In genomic region chr1:42479621-42480020, GRCh38 we compare ENCODE assay signal across 12 cellular contexts. TPM values are rescaled to one million over a fixed set of nuclear protein-coding genes. Genes with fewer than 3 reads are reported as not detected.
DNase-seq lines count a peak whose midpoint lies in the region; ATAC-seq and TF ChIP-seq lines count a peak whose summit lies in the region.
"Had no signal": no experiment of that assay in that cellular context is flagged by ENCODE, and none has a peak within 500 bp of the region (broad histone marks: within the 10 kb centered on the region; RNA-seq: fewer than 3 reads in every experiment).

No MANE protein-coding gene starts in this region.

- no peaks in the 10 kb centered on the region for H3K36me3 ChIP-seq in colonic mucosa
- H3K36me3 ChIP-seq: right atrium auricular region had no signal

- intact Hi-C loops in colonic mucosa (cut with DNase I), result no loop called here

- no peak overlapping the region for H3K4me3 ChIP-seq in colonic mucosa
- H3K4me3 ChIP-seq: right atrium auricular region had no signal

- no peaks in the 10 kb centered on the region for H3K9me3 ChIP-seq in colonic mucosa
- H3K9me3 ChIP-seq: right atrium auricular region had no signal

- POLR2A ChIA-PET in HEK293T (lab: Yijun Ruan, JAX), result no interaction called here

- H3K27me3 ChIP-seq in colonic mucosa, result no peaks in the 10 kb centered on the region
- H3K27me3 ChIP-seq: right atrium auricular region had no signal

- CTCF ChIA-PET in HEK293T (lab: Yijun Ruan, JAX), result interaction anchor here (0.5 to 0.7 kb wide), 2 partner anchors 9 to 25 kb away, joined by 3 read pairs; no protein-coding TSS in a partner anchor

- no peak for TF ChIP-seq POLR2A in GM18505 (IDR thresholded peaks at IDR 0.05; ENCODE audit: borderline replicate concordance, extremely low read depth, insufficient read depth, insufficient read length)

- H3K27ac ChIP-seq in colonic mucosa, result no peak overlapping the region
- H3K27ac ChIP-seq: HL-60, right atrium auricular region had no signal

- no peak for TF ChIP-seq CTCF in colonic mucosa (IDR thresholded peaks at IDR 0.05)

- ATAC-seq in GM18505 (IDR thresholded peaks at IDR 0.05; ENCODE audit: unreplicated experiment), result no peak

- no peak overlapping the region for H3K9ac ChIP-seq in colonic mucosa (ENCODE audit: low read depth in 2 of 2, low read length in 2 of 2)

- no peaks in the 10 kb centered on the region for H3K4me1 ChIP-seq in colonic mucosa
- H3K4me1 ChIP-seq: right atrium auricular region had no signal

- peak; percentile 76 for DNase-seq in CD1c-positive myeloid dendritic cell (ENCODE audit: extremely low spot score)
- peak; percentile 27 for DNase-seq in HEK293T (ENCODE audit: extremely low spot score)
- DNase-seq in RKO (ENCODE audit: low spot score), result peak; percentile 80
- peak; percentile 22 for DNase-seq in iPS DF 4.7 (ENCODE audit: extremely low read depth, low spot score)
- DNase-seq in colonic mucosa, result no peak
- no peak for DNase-seq in activated CD4-positive, alpha-beta T cell treated with anti-CD3 and anti-CD28 coated beads, Interleukin-2, amount 50 U/mL, for 4 hours
- no peak for DNase-seq in NCI-H2196 treated with DMSO at 0.1 percent for 48 hours (lab: John Stamatoyannopoulos, UW; ENCODE audit: unreplicated experiment)
- DNase-seq: activated CD8-positive, alpha-beta memory T cell treated with anti-CD3 and anti-CD28 coated beads, Interleukin-2, amount 50 U/mL, for 48 hours; stimulated activated naive CD4-positive, alpha-beta T cell had no signal

TF ChIP-seq in HEK293T, 16 proteins besides CTCF, POLR2A, EP300 and RAD21:
- TF ChIP-seq FOXK2 (IDR thresholded peaks at IDR 0.05) (no peak), NFRKB (IDR thresholded peaks at IDR 0.05) (no peak), SUZ12 (IDR thresholded peaks at IDR 0.05) (no peak), FOXA1 (IDR thresholded peaks at IDR 0.05) (no peak), L3MBTL2 (conservative IDR thresholded peaks at IDR 0.05) (no peak), LEF1 (IDR thresholded peaks at IDR 0.05; ENCODE audit: borderline replicate concordance) (no peak), SP1 (IDR thresholded peaks at IDR 0.05) (no peak), FOXM1 (IDR thresholded peaks at IDR 0.05; ENCODE audit: borderline replicate concordance) (no peak), HDGF (IDR thresholded peaks at IDR 0.05; ENCODE audit: borderline replicate concordance) (no peak), BHLHE40 (IDR thresholded peaks at IDR 0.05; ENCODE audit: borderline replicate concordance) (no peak), ELF4 (IDR thresholded peaks at IDR 0.05) (no peak), CTBP1 (IDR thresholded peaks at IDR 0.05; ENCODE audit: borderline replicate concordance) (no peak), ARNT (IDR thresholded peaks at IDR 0.05) (no peak)

RNA-seq across cellular contexts. Expression of gene CCDC30, which starts 16.5 kb away (rescaled TPM):
- 1 to 10 TPM; 1.5 to 1.8 TPM for total RNA-seq in colonic mucosa

RNA-seq across cellular contexts. Expression of gene PPCS, which starts 23.3 kb away (rescaled TPM):
- 100 to 1,000 TPM in 1 of 2 donors, 10 to 100 TPM in 1; 93.0 to 108 TPM for total RNA-seq in colonic mucosa

RNA-seq across cellular contexts. Expression of gene ZMYND12, which starts 23.8 kb away (rescaled TPM):
- 1 to 10 TPM; 2.9 to 3.5 TPM for total RNA-seq in colonic mucosa

Comparison
In these comparisons a context has a peak if more than half of its experiments do, and no peak if none do; other contexts are left out.
1. DNase-seq: peak in CD1c-positive myeloid dendritic cell (single experiment), HEK293T (single experiment), RKO (single experiment) and iPS DF 4.7 (single experiment); none in colonic mucosa (single experiment), activated CD4-positive, alpha-beta T cell treated with anti-CD3 and anti-CD28 coated beads, Interleukin-2, amount 50 U/mL, for 4 hours (0 of 2) and NCI-H2196 treated with DMSO at 0.1 percent for 48 hours (single experiment).